In genomic region chr11:100639140-100639539, GRCh38 we compare ENCODE assay signal across 14 cellular contexts. TPM values are rescaled to one million over a fixed set of nuclear protein-coding genes. Genes with fewer than 3 reads are reported as not detected.
DNase-seq lines count a peak whose midpoint lies in the region; ATAC-seq and TF ChIP-seq lines count a peak whose summit lies in the region.
"Had no signal": no experiment of that assay in that cellular context is flagged by ENCODE, and none has a peak within 500 bp of the region (broad histone marks: within the 10 kb centered on the region; RNA-seq: fewer than 3 reads in every experiment).

No MANE protein-coding gene starts in this region.

- peak overlapping the region; percentile 96 for H2AFZ ChIP-seq in neural progenitor cell (replicated peaks)

- H3K4me1 ChIP-seq in neural progenitor cell = peaks cover 6% of the 10 kb centered on the region

- H3K27ac Mint-ChIP-seq in neural progenitor cell = peak overlapping the region; percentile 7
- H3K27ac Mint-ChIP-seq: memory B cell had no signal

- no peaks in the 10 kb centered on the region for H3K27me3 ChIP-seq in neural progenitor cell

- no peaks in the 10 kb centered on the region for H3K36me3 ChIP-seq in neural progenitor cell

- DNase-seq in AG08396 (ENCODE audit: low spot score) (peak; percentile 43), SK-MEL-5 (ENCODE audit: low read depth, low spot score) (peak; percentile 69), fibroblast of pulmonary artery (ENCODE audit: low read depth) (peak; percentile 26), neural progenitor cell (ENCODE audit: low spot score) (no peak), NK-92 (lab: John Stamatoyannopoulos, UW; ENCODE audit: unreplicated experiment) (no peak), NCI-H1048 (lab: John Stamatoyannopoulos, UW) (no peak)
- no peak for DNase-seq in activated CD4-positive, alpha-beta T cell treated with anti-CD3 and anti-CD28 coated beads for 48 hours
- DNase-seq: activated T-cell treated with anti-CD3 and anti-CD28 coated beads, Interleukin-2, amount 50 U/mL, for 4 hours; effector CD4-positive, alpha-beta T cell; NCI-H1694; stimulated activated CD4-positive, alpha-beta T cell treated with anti-CD3 and anti-CD28 coated beads, Interleukin-4, amount 100 ng/mL, for 1 hour had no signal

- H4K20me1 ChIP-seq in neural progenitor cell (ENCODE audit: low read depth) = no peaks in the 10 kb centered on the region

- no peak for ATAC-seq in HG03460 (IDR thresholded peaks at IDR 0.05; ENCODE audit: unreplicated experiment)
- ATAC-seq: activated T-cell treated with anti-CD3 and anti-CD28 coated beads, Interleukin-2, amount 50 U/mL, for 4 hours; SK-N-SH treated with all-trans-retinoic acid at 6 μM for 48 hours had no signal

- H3K27me3 Mint-ChIP-seq in neural progenitor cell (ENCODE audit: insufficient read depth, low read depth) = peaks cover 5% of the 10 kb centered on the region

- no peaks in the 10 kb centered on the region for H3F3A ChIP-seq in neural progenitor cell (ENCODE audit: low read depth)

- no peak overlapping the region for H3K4me3 Mint-ChIP-seq in neural progenitor cell
- H3K4me3 Mint-ChIP-seq: activated T-cell treated with anti-CD3 and anti-CD28 coated beads, Interleukin-2, amount 50 U/mL, for 4 hours; memory B cell had no signal

- in situ Hi-C loops in SK-MEL-5 (cut with HindIII; ENCODE audit: low pct_unique_long_range_greater_than_20kb, low sequenced_read_pairs) = no loop called here

- no peak overlapping the region for H3K9ac ChIP-seq in neural progenitor cell

- no peaks in the 10 kb centered on the region for H3K9me3 ChIP-seq in neural progenitor cell (ENCODE audit: low read depth)

- H3K4me2 ChIP-seq in neural progenitor cell = no peak overlapping the region

- peaks cover 9% of the 10 kb centered on the region for H3K4me1 Mint-ChIP-seq in neural progenitor cell
- H3K4me1 Mint-ChIP-seq: memory B cell had no signal

- H3K79me2 ChIP-seq in neural progenitor cell (ENCODE audit: low read depth) = no peaks in the 10 kb centered on the region

- H3K4me3 ChIP-seq in fibroblast of pulmonary artery (replicated peaks; ENCODE audit: low read depth, low read length) (no peak overlapping the region), neural progenitor cell (no peak overlapping the region)

- TF ChIP-seq CTCF in fibroblast of pulmonary artery (IDR thresholded peaks at IDR 0.05; ENCODE audit: low read length, missing control alignments) (no peak), neural progenitor cell (IDR thresholded peaks at IDR 0.05) (no peak)

- no peaks in the 10 kb centered on the region for H3K36me3 Mint-ChIP-seq in neural progenitor cell
- H3K36me3 Mint-ChIP-seq: memory B cell had no signal

- H3K27ac ChIP-seq in neural progenitor cell = no peak overlapping the region

- H3K9me3 Mint-ChIP-seq in neural progenitor cell = peaks cover 6% of the 10 kb centered on the region
- H3K9me3 Mint-ChIP-seq: memory B cell had no signal

RNA-seq across cellular contexts. Expression of gene ARHGAP42, which starts 47.9 kb away (rescaled TPM):
- 18.3 and 19.3 TPM in 2 replicates for total RNA-seq in SK-MEL-5 (2014; rRNA removed; shearing (Covaris generic))
- polyA plus RNA-seq in SK-MEL-5 (2015; cell fraction: cytosol; rRNA removed) = 11.6 and 14.3 TPM in 2 replicates
- 16.8 and 20.6 TPM in 2 replicates for polyA plus RNA-seq in SK-MEL-5 (2015; cell fraction: nucleus; rRNA removed)
- 14.1 and 31.0 TPM in 2 replicates for total RNA-seq in neural progenitor cell (ENCODE audit: low replicate concordance)

Comparison
In these comparisons a context has a peak if more than half of its experiments do, and no peak if none do; other contexts are left out.
1. DNase-seq: peak in AG08396 (single experiment), SK-MEL-5 (single experiment) and fibroblast of pulmonary artery (single experiment); none in neural progenitor cell (single experiment), NK-92 (single experiment), NCI-H1048 (single experiment) and activated CD4-positive, alpha-beta T cell treated with anti-CD3 and anti-CD28 coated beads for 48 hours (single experiment).